ENCODE assay signal across 10 cellular contexts in the genomic region with DNA sequence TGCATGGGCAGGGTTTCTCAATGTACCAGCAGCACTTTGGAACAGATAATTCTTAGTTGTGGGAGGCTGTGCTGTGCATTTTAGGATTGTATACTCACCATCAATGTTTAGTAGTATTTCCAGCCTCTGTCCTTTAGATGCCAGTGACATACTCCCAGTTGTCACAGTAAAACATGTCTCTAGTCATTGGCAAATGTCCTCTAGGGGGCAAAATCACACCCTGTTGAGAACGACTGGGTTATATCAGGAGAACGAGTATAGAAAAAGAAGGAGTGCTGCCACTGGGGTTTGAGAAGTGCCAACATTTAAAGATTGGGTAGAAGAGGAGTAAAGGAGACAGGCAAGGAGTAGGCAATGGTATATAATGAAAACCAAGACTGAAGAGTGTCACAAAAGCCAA. TPM values are rescaled to one million over a fixed set of nuclear protein-coding genes. Genes with fewer than 3 reads are reported as not detected.
DNase-seq lines count a peak whose midpoint lies in the region; ATAC-seq and TF ChIP-seq lines count a peak whose summit lies in the region.
"Had no signal": no experiment of that assay in that cellular context is flagged by ENCODE, and none has a peak within 500 bp of the region (broad histone marks: within the 10 kb centered on the region; RNA-seq: fewer than 3 reads in every experiment).

No MANE protein-coding gene starts in this region.

- ATAC-seq in natural killer cell (no peak), GM21423 (IDR thresholded peaks at IDR 0.05; ENCODE audit: unreplicated experiment) (no peak)
- ATAC-seq: effector memory CD8-positive, alpha-beta T cell; natural killer cell treated with Interleukin-12 subunit alpha and Interleukin-12 subunit beta and Interleukin-15 and Interleukin-18, amount 100 ng/mL, for 72 hours had no signal

- H3K9me3 Mint-ChIP-seq in endothelial cell (ENCODE audit: unreplicated experiment) (no peaks in the 10 kb centered on the region), natural killer cell (no peaks in the 10 kb centered on the region)
- peaks cover 0 to 2% (median under 1%) of the 10 kb centered on the region in 5 donors for H3K9me3 Mint-ChIP-seq in CD8-positive, alpha-beta memory T cell
- H3K9me3 Mint-ChIP-seq: effector memory CD8-positive, alpha-beta T cell; natural killer cell treated with Interleukin-12 subunit alpha and Interleukin-12 subunit beta and Interleukin-15 and Interleukin-18, amount 100 ng/mL, for 72 hours had no signal

- no peak overlapping the region for H3K4me3 ChIP-seq in GM12875 (ENCODE audit: low read depth, low read length)
- no peak overlapping the region for H3K4me3 ChIP-seq in CD8-positive, alpha-beta memory T cell (ENCODE audit: low read length)

- TF ChIP-seq CTCF in GM12875 (IDR thresholded peaks at IDR 0.05; ENCODE audit: borderline replicate concordance, insufficient read depth, low read depth, low read length) (peak; percentile 40; the same call in 1 of the 2 replicates), endothelial cell (IDR thresholded peaks at IDR 0.05; ENCODE audit: unreplicated experiment) (peak; percentile 30), natural killer cell (IDR thresholded peaks at IDR 0.05) (no peak)

- H3K9me3 ChIP-seq in CD8-positive, alpha-beta memory T cell (ENCODE audit: low read length), result no peaks in the 10 kb centered on the region

- H3K36me3 ChIP-seq in CD8-positive, alpha-beta memory T cell (ENCODE audit: insufficient read depth, low read length), result no peaks in the 10 kb centered on the region

- DNase-seq in A172 (ENCODE audit: low spot score), result peak; percentile 19
- peak; percentile 29 for DNase-seq in NCI-H460 (ENCODE audit: extremely low read depth, low read depth)
- DNase-seq in endothelial cell (ENCODE audit: low spot score), result no peak
- DNase-seq in CD8-positive, alpha-beta memory T cell, result no peak
- DNase-seq in NCI-H2227 (lab: John Stamatoyannopoulos, UW; ENCODE audit: unreplicated experiment), result no peak
- DNase-seq in natural killer cell, result no peak
- DNase-seq: effector memory CD8-positive, alpha-beta T cell had no signal

- H3K36me3 Mint-ChIP-seq in endothelial cell (ENCODE audit: low read depth, unreplicated experiment) (no peaks in the 10 kb centered on the region), natural killer cell (no peaks in the 10 kb centered on the region)
- no peaks in the 10 kb centered on the region for H3K36me3 Mint-ChIP-seq in CD8-positive, alpha-beta memory T cell
- H3K36me3 Mint-ChIP-seq: natural killer cell treated with Interleukin-12 subunit alpha and Interleukin-12 subunit beta and Interleukin-15 and Interleukin-18, amount 100 ng/mL, for 72 hours had no signal

- H3K4me1 ChIP-seq in CD8-positive, alpha-beta memory T cell (ENCODE audit: insufficient read depth, low read length), result no peaks in the 10 kb centered on the region

- no peaks in the 10 kb centered on the region for H3K27me3 ChIP-seq in CD8-positive, alpha-beta memory T cell (ENCODE audit: insufficient read depth, low read length, poor library complexity, severe bottlenecking)

- H3K27ac ChIP-seq in CD8-positive, alpha-beta memory T cell (ENCODE audit: low read depth, low read length), result no peak overlapping the region

- POLR2A ChIA-PET in CD8-positive, alpha-beta memory T cell (lab: Charles Lee), result no interaction called here

- H3K27me3 Mint-ChIP-seq in endothelial cell (ENCODE audit: unreplicated experiment) (no peaks in the 10 kb centered on the region), natural killer cell (ENCODE audit: low read depth in 2 of 2) (peaks cover 5 to 29% of the 10 kb centered on the region in 2 donors)
- H3K27me3 Mint-ChIP-seq in CD8-positive, alpha-beta memory T cell, result peaks cover 5 to 20% of the 10 kb centered on the region in 2 donors

- H3K4me1 Mint-ChIP-seq in endothelial cell (ENCODE audit: unreplicated experiment), result no peaks in the 10 kb centered on the region
- no peaks in the 10 kb centered on the region for H3K4me1 Mint-ChIP-seq in CD8-positive, alpha-beta memory T cell
- H3K4me1 Mint-ChIP-seq in natural killer cell, result no peaks in the 10 kb centered on the region

- CTCF ChIA-PET in CD8-positive, alpha-beta memory T cell (lab: Charles Lee), result no interaction called here

- H3K27ac Mint-ChIP-seq in endothelial cell (ENCODE audit: unreplicated experiment), result no peak overlapping the region
- H3K27ac Mint-ChIP-seq in CD8-positive, alpha-beta memory T cell, result no peak overlapping the region
- no peak overlapping the region for H3K27ac Mint-ChIP-seq in natural killer cell
- H3K27ac Mint-ChIP-seq: effector memory CD8-positive, alpha-beta T cell; natural killer cell treated with Interleukin-12 subunit alpha and Interleukin-12 subunit beta and Interleukin-15 and Interleukin-18, amount 100 ng/mL, for 72 hours had no signal

- intact Hi-C loops in natural killer cell (cut with micrococcal nuclease), result no loop called here

- H3K4me3 Mint-ChIP-seq in endothelial cell (ENCODE audit: unreplicated experiment), result no peak overlapping the region
- H3K4me3 Mint-ChIP-seq in CD8-positive, alpha-beta memory T cell, result no peak overlapping the region
- H3K4me3 Mint-ChIP-seq in natural killer cell, result no peak overlapping the region
- H3K4me3 Mint-ChIP-seq: effector memory CD8-positive, alpha-beta T cell; natural killer cell treated with Interleukin-12 subunit alpha and Interleukin-12 subunit beta and Interleukin-15 and Interleukin-18, amount 100 ng/mL, for 72 hours had no signal

RNA-seq across cellular contexts. Expression of a gene that starts 37.9 kb away (rescaled TPM):
- total RNA-seq in A172 (2014; rRNA removed; shearing (Covaris generic)), result not detected in 2 replicates
- total RNA-seq in NCI-H460 (2014; rRNA removed; shearing (Covaris generic)), result not detected in 2 replicates
- not detected in 2 replicates for polyA plus RNA-seq in NCI-H460 (2014; cell fraction: nucleus; rRNA removed)
- total RNA-seq in endothelial cell (ENCODE audit: unreplicated experiment) (not detected), natural killer cell (not detected)
- total RNA-seq in CD8-positive, alpha-beta memory T cell, result not detected
- polyA plus RNA-seq in CD8-positive, alpha-beta memory T cell, result not detected
- total RNA-seq: natural killer cell treated with Interleukin-12 subunit alpha and Interleukin-12 subunit beta and Interleukin-15 and Interleukin-18, amount 100 ng/mL, for 72 hours had no signal

Comparison
In these comparisons a context has a peak if more than half of its experiments do, and no peak if none do; other contexts are left out.
1. DNase-seq: peak in A172 (single experiment) and NCI-H460 (single experiment); none in endothelial cell (single experiment), CD8-positive, alpha-beta memory T cell (0 of 5), NCI-H2227 (single experiment) and natural killer cell (single experiment).